1 cellular context compared by ENCODE assay signal in genomic region chr5:66144074-66144798, GRCh38.
A peak's percentile ranks its signal among the peaks of the same experiment; 100 is the strongest.
TF ChIP-seq lines count a peak whose summit lies in the region.

TSS of gene SREK1 (plus strand) at chr5:66144300. CDS start at chr5:66144377, 77 bp downstream.

TF ChIP-seq in GM12878, 131 proteins besides CTCF, POLR2A, EP300 and RAD21 (continued from another document and continues in another):
- TF ChIP-seq ZBTB33 (IDR thresholded peaks at IDR 0.05) (no peak), TCF7 (IDR thresholded peaks at IDR 0.05; ENCODE audit: borderline replicate concordance) (no peak), ZNF622 (IDR thresholded peaks at IDR 0.05) (no peak), ZNF384 (IDR thresholded peaks at IDR 0.05; ENCODE audit: borderline replicate concordance, low read depth, low read length) (no peak), CBFB (IDR thresholded peaks at IDR 0.05; ENCODE audit: low read depth) (no peak), SPI1 (IDR thresholded peaks at IDR 0.05; ENCODE audit: borderline replicate concordance, insufficient read depth, low read depth, low read length) (no peak), RUNX3 (IDR thresholded peaks at IDR 0.05; ENCODE audit: low read length) (peak; percentile 52; the same call in 1 of the 2 replicates), SREBF2 (IDR thresholded peaks at IDR 0.05; ENCODE audit: low read length) (peak; percentile 32; the same call in 1 of the 2 replicates), MTA2 (IDR thresholded peaks at IDR 0.05; ENCODE audit: low read depth) (peak; percentile 39; the same call in 1 of the 2 replicates), BCLAF1 (IDR thresholded peaks at IDR 0.05) (peak; percentile 53; the same call in 1 of the 2 replicates), MTA3 (IDR thresholded peaks at IDR 0.05; ENCODE audit: borderline replicate concordance, low read length) (no peak; the same call in 1 of the 2 replicates), IRF5 (IDR thresholded peaks at IDR 0.05; ENCODE audit: borderline replicate concordance) (no peak), GATAD2B (conservative IDR thresholded peaks at IDR 0.05; ENCODE audit: low read depth) (peak; percentile 76; the same call in 1 of the 2 replicates), USF2 (IDR thresholded peaks at IDR 0.05; ENCODE audit: borderline replicate concordance, low read depth, low read length) (peak; percentile 79), RB1 (IDR thresholded peaks at IDR 0.05; ENCODE audit: borderline replicate concordance) (peak; percentile 88), SMARCA5 (IDR thresholded peaks at IDR 0.05) (0 out of 2 replicates have a peak, but pooled peaks have one; percentile 75), NBN (IDR thresholded peaks at IDR 0.05) (peak; percentile 86), ZNF592 (IDR thresholded peaks at IDR 0.05) (no peak), ZNF217 (IDR thresholded peaks at IDR 0.05) (no peak), BRCA1 (IDR thresholded peaks at IDR 0.05; ENCODE audit: low read depth, low read length) (peak; percentile 72), CHD2 (IDR thresholded peaks at IDR 0.05; ENCODE audit: borderline replicate concordance, low read depth, low read length) (peak; percentile 97), NFXL1 (IDR thresholded peaks at IDR 0.05; ENCODE audit: borderline replicate concordance) (no peak), CBX5 (IDR thresholded peaks at IDR 0.05; ENCODE audit: low read depth) (peak; percentile 69; the same call in 1 of the 2 replicates), STAT1 (conservative IDR thresholded peaks at IDR 0.05) (no peak), BMI1 (IDR thresholded peaks at IDR 0.05; ENCODE audit: borderline replicate concordance) (peak; percentile 95), CHD1 (IDR thresholded peaks at IDR 0.05; ENCODE audit: low read depth, low read length) (peak; percentile 18; the same call in 1 of the 2 replicates), ZBTB11 (CRISPR knock-in tag; IDR thresholded peaks at IDR 0.05) (peak; percentile 63), PBX3 (IDR thresholded peaks at IDR 0.05; ENCODE audit: insufficient replicate concordance, low read depth, low read length) (no peak), POLR2AphosphoS5 (IDR thresholded peaks at IDR 0.05; ENCODE audit: low read length) (peak; percentile 83), LARP7 (IDR thresholded peaks at IDR 0.05) (peak; percentile 98), SREBF1 (IDR thresholded peaks at IDR 0.05; ENCODE audit: low read length) (0 out of 2 replicates have a peak, but pooled peaks have one; percentile 10), E2F4 (IDR thresholded peaks at IDR 0.05; ENCODE audit: low read depth, low read length) (no peak), CREB1 (IDR thresholded peaks at IDR 0.05; ENCODE audit: low read depth) (peak; percentile 67), SRF (IDR thresholded peaks at IDR 0.05; ENCODE audit: low read depth in 2 of 2, low read length in 2 of 2) (peak; percentile 77 to 84; a peak in 3 of 4 replicates), POU2F2 (IDR thresholded peaks at IDR 0.05; ENCODE audit: borderline replicate concordance, low read depth, low read length) (peak; percentile 66; the same call in 1 of the 3 replicates), KAT2A (conservative IDR thresholded peaks at IDR 0.05; ENCODE audit: control insufficient read depth, low read depth, low read length) (no peak), PAX5 (IDR thresholded peaks at IDR 0.05; ENCODE audit: borderline replicate concordance, low read depth, low read length) (no peak), ZNF687 (IDR thresholded peaks at IDR 0.05) (peak; percentile 12; the same call in 1 of the 2 replicates)
